Comparison of ENCODE assay signal across 8 cellular contexts in the genomic region with DNA sequence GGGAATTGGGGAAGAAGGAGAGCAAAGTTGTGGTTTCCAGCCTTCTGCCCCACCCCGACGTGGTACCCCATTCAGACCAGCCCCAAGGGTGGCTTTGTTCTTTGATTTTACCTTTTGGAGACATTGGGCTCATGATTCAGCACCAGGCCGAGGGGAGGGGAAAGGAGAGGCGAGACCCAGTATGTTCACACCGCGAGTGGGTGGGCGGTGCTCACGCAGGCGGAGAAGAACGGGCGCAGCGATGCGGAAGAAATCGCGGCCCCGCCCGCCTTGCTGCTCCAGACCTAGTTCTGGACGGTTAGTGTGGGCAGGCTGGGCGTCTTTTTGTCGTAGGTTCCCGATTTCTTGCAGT. TPM values are rescaled to one million over a fixed set of nuclear protein-coding genes. Genes with fewer than 3 reads are reported as not detected.
DNase-seq lines count a peak whose midpoint lies in the region; ATAC-seq, FAIRE-seq and TF ChIP-seq lines count a peak whose summit lies in the region.

No MANE protein-coding gene starts in this region.

- no peaks in the 10 kb centered on the region for H3K9me3 Mint-ChIP-seq in WTC11

- no peak for TF ChIP-seq CTCF in WTC11 (IDR thresholded peaks at IDR 0.05)
- TF ChIP-seq CTCF in kidney (IDR thresholded peaks at IDR 0.05; ENCODE audit: borderline replicate concordance, extremely low read depth, insufficient read depth): no peak

- peak overlapping the region; percentile 73 to 84 for H3K4me3 ChIP-seq in kidney (ENCODE audit: low read length in 2 of 2)

- H3K4me1 ChIP-seq in kidney (ENCODE audit: control insufficient read depth in 1 of 2, insufficient read depth in 1 of 2, low read depth in 1 of 2, low read length in 2 of 2): no peaks in the 10 kb centered on the region

- H3K9ac ChIP-seq in kidney (ENCODE audit: low read length in 2 of 2): peak overlapping the region in 1 of 2 donors; percentile 76

- no peaks in the 10 kb centered on the region for H3K9me3 ChIP-seq in kidney (ENCODE audit: control insufficient read depth in 1 of 2, low read length in 2 of 2)

- H3K36me3 ChIP-seq in kidney (ENCODE audit: control insufficient read depth in 1 of 2, insufficient read depth in 2 of 2, low read length in 2 of 2): no peaks in the 10 kb centered on the region

- peak overlapping the region in 1 of 2 donors; percentile 63 for H3K27ac ChIP-seq in kidney (ENCODE audit: low read depth in 2 of 2, low read length in 2 of 2)

- ATAC-seq in GM18498 (IDR thresholded peaks at IDR 0.05; ENCODE audit: unreplicated experiment): peak; percentile 21
- peak; percentile 2; the same call in 1 of the 2 replicates for ATAC-seq in WTC11
- ATAC-seq in HG03025 (IDR thresholded peaks at IDR 0.05; ENCODE audit: low FRiP score, unreplicated experiment): no peak

- H3K4me1 Mint-ChIP-seq in WTC11: peaks cover 13% of the 10 kb centered on the region

- no peak for FAIRE-seq in kidney (lab: Jason Lieb, UNC)

- DNase-seq in NCI-H1930 (lab: John Stamatoyannopoulos, UW) (peak; percentile 39 to 55), WTC11 (ENCODE audit: low spot score) (peak; percentile 40), cerebellar nuclear complex (lab: John Stamatoyannopoulos, UW) (peak; percentile 34 to 35), kidney (peak; percentile 92), SW 1271 (lab: John Stamatoyannopoulos, UW) (no peak)
- DNase-seq in stimulated activated CD4-positive, alpha-beta T cell treated with anti-CD3 and anti-CD28 coated beads, Interleukin-12 subunit alpha, Interleukin-12 subunit beta, amount 100 ng/mL, for 24 hours (ENCODE audit: low read depth in 2 of 2): peak; percentile 25 to 44

- H3K4me3 Mint-ChIP-seq in WTC11: peak overlapping the region; percentile 86

- H3K27ac Mint-ChIP-seq in WTC11: no peak overlapping the region

- POLR2A ChIA-PET in WTC11 (lab: Charles Lee): interaction anchor here (1.0 kb wide), 1 partner anchor 18 kb away, joined by 3 read pairs; no protein-coding TSS in a partner anchor

- CTCF ChIA-PET in WTC11 (lab: Charles Lee): interaction anchor here (1.0 to 1.4 kb wide), 7 partner anchors 15 to 225 kb away, joined by 3 to 8 read pairs (median 3); no protein-coding TSS in a partner anchor

- intact Hi-C loops in kidney (cut with DNase I): no loop called here

- no peaks in the 10 kb centered on the region for H3K36me3 Mint-ChIP-seq in WTC11

- H3K27me3 Mint-ChIP-seq in WTC11 (ENCODE audit: low read depth): peaks cover 46% of the 10 kb centered on the region

TF ChIP-seq in WTC11, 78 proteins besides CTCF, POLR2A, EP300 and RAD21:
- TF ChIP-seq RELA (CRISPR knock-in tag; IDR thresholded peaks at IDR 0.05; ENCODE audit: borderline replicate concordance) (0 out of 2 replicates have a peak, but pooled peaks have one; percentile 3), ETV6 (CRISPR knock-in tag; IDR thresholded peaks at IDR 0.05) (no peak)

RNA-seq across cellular contexts. Expression of a gene that starts 1.0 kb away (rescaled TPM):
- total RNA-seq in WTC11 (2021): 3.4 to 3.7 TPM (median 3.5 TPM) in 3 replicates
- total RNA-seq in kidney: 5.9 TPM
- 4.0 TPM for polyA plus RNA-seq in kidney (ENCODE audit: insufficient read depth, low read depth, low replicate concordance)

RNA-seq across cellular contexts. Expression of a gene that starts 28.5 kb away (rescaled TPM):
- total RNA-seq in WTC11 (2021) (42.8 to 48.8 TPM (median 46.7 TPM) in 3 replicates), kidney (47.8 TPM)
- 9.4 TPM for polyA plus RNA-seq in kidney (ENCODE audit: insufficient read depth, low read depth, low replicate concordance)

Comparison
In these comparisons a context has a peak if more than half of its experiments do, and no peak if none do; other contexts are left out.
1. DNase-seq: peak in NCI-H1930 (2 of 2), WTC11 (single experiment), cerebellar nuclear complex (2 of 2), kidney (single experiment) and stimulated activated CD4-positive, alpha-beta T cell treated with anti-CD3 and anti-CD28 coated beads, Interleukin-12 subunit alpha, Interleukin-12 subunit beta, amount 100 ng/mL, for 24 hours (2 of 2); none in SW 1271 (0 of 2).